Comparison of ENCODE assay signal across 25 cellular contexts in the genomic region with DNA sequence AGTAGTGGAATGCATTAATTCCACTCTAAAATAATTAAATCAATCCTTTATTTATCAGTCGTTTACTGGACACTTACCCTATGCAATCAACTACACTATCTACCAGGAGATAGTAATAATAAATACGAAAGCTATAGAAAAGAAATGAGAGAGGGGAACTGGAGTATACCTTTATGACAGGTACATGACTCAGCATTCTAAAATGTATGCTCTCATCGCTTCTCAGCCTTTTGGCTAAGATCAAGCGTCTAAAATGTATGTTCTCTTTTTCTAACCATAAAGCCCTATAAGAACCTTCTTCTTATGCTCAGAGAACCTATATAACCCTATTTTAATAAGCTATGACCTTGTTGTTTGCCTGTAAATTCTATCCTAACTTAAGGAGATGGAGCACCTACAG.
"Had no signal": no experiment of that assay in that cellular context is flagged by ENCODE, and none has a peak within 500 bp of the region (broad histone marks: within the 10 kb centered on the region; RNA-seq: fewer than 3 reads in every experiment).

No MANE protein-coding gene starts in this region.

- DNase-seq: activated CD4-positive, alpha-beta memory T cell treated with anti-CD3 and anti-CD28 coated beads for 36 hours; activated CD4-positive, alpha-beta T cell treated with anti-CD3 and anti-CD28 coated beads, Interleukin-2, amount 10 ng/mL, durations not matched to agents 7 days and 5 days; activated CD4-positive, CD25-positive, alpha-beta regulatory T cell; activated CD8-positive, alpha-beta memory T cell treated with anti-CD3 and anti-CD28 coated beads for 24 hours; activated effector memory CD4-positive, alpha-beta T cell treated with anti-CD3 and anti-CD28 coated beads, Interleukin-2, amount 50 U/mL, for 16 hours; activated naive CD4-positive, alpha-beta T cell treated with Interleukin-2 at 50 U/mL for 16 hours; activated naive CD8-positive, alpha-beta T cell treated with anti-CD3 and anti-CD28 coated beads, Interleukin-2, amount 50 U/mL, for 24 hours; activated T-cell treated with anti-CD3 and anti-CD28 coated beads, Interleukin-2, amount 50 U/mL, for 4 hours; amniotic stem cell; brain microvascular endothelial cell; NCI-H2029; NCI-H345; NCI-H510A; NCI-H526 treated with DMSO at 0.1 percent for 48 hours; NCI-H82; RPMI8226; T-cell; T-helper 2 cell; T1000 had no signal

- H3K4me3 ChIP-seq: SK-N-MC had no signal

- FAIRE-seq: TTC549 had no signal

- ATAC-seq: activated naive CD4-positive, alpha-beta T cell treated with anti-CD3 and anti-CD28 coated beads, Interleukin-2, amount 50 U/mL, for 72 hours; activated naive CD8-positive, alpha-beta T cell treated with anti-CD3 and anti-CD28 coated beads, Interleukin-2, amount 50 U/mL, for 24 hours; activated T-cell treated with anti-CD3 and anti-CD28 coated beads, Interleukin-2, amount 50 U/mL, for 4 hours; Panc1; Right ventricle myocardium inferior; T-cell had no signal

- H3K27ac ChIP-seq: brain microvascular endothelial cell, SK-N-MC, VCaP had no signal

- H3K36me3 ChIP-seq: brain microvascular endothelial cell had no signal

- H3K27me3 ChIP-seq: brain microvascular endothelial cell had no signal
